In the genomic region with DNA sequence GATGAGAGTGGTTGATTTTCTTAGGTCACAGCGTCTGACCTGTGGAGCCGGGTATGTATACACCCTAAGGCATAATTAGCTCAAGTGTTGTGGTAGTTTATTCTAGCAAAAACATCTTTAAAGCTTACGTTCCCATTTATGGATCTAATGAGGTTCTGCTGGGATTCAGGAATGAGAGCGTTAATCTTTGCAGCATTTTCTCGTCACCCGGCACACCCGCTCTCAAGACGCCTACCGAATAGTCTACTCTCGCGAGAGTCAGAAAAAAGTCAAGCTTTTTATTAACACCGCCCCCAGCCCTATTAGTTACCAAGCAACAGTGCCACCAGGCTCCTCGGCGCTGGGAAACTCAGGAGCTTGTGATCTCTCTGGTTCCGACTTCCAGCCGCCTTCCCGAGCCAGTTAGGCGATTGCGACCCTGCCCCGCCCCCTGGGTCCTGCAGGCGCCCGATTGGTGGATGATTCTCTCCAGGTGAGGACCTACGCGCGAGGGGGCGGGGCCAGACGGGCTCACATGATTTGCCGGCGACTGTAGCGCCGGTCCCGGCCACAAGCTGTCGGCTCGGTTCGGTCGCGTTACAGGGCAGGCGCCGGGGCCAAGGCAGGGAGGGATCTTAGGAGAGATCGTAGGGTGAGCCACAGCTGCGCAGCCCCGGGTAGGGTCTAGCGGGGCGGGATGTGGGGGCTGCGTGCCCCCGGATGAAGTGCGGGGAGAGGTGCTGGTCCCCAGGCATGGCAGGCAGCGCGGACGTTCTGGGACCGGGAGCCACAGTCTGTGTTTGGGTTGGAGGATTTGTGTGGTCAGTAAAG, we compare ENCODE assay signal across 1 cellular context.
TF ChIP-seq lines count a peak whose summit lies in the region.

Gene PFKFB2 (plus strand): TSS at position 540 of the 810 bp plus-strand sequence. CDS start 1,443 bp downstream, outside the sequence.

TF ChIP-seq in HepG2, 621 proteins besides CTCF, POLR2A, EP300 and RAD21 (continued from another document and continues in another):
- no peak; the same call in 1 of the 2 replicates for TF ChIP-seq ZNF275 (CRISPR knock-in tag; IDR thresholded peaks at IDR 0.05; ENCODE audit: borderline replicate concordance)
- 0 out of 2 replicates have a peak, but pooled peaks have one; percentile 51 for TF ChIP-seq ZNF343 (CRISPR knock-in tag; IDR thresholded peaks at IDR 0.05)
- no peak for TF ChIP-seq ZNF619 (CRISPR knock-in tag; IDR thresholded peaks at IDR 0.05)
- 0 out of 2 replicates have a peak, but pooled peaks have one; percentile 15 for TF ChIP-seq ZBTB26 (CRISPR knock-in tag; IDR thresholded peaks at IDR 0.05; ENCODE audit: borderline replicate concordance)
- no peak for TF ChIP-seq ZNF83 (CRISPR knock-in tag; IDR thresholded peaks at IDR 0.05; ENCODE audit: borderline replicate concordance)
- no peak for TF ChIP-seq FIP1L1 (IDR thresholded peaks at IDR 0.05; ENCODE audit: borderline replicate concordance, insufficient read depth, low read depth, low read length)
- peak; percentile 88 for TF ChIP-seq RBFOX2 (IDR thresholded peaks at IDR 0.05; ENCODE audit: low read depth, low read length)
- no peak; the same call in 1 of the 2 replicates for TF ChIP-seq GTF3A (CRISPR knock-in tag; conservative IDR thresholded peaks at IDR 0.05)
- TF ChIP-seq RARA (CRISPR knock-in tag; IDR thresholded peaks at IDR 0.05): no peak
- TF ChIP-seq ZNF574 (CRISPR knock-in tag; IDR thresholded peaks at IDR 0.05): peak; percentile 42; the same call in 1 of the 2 replicates
- TF ChIP-seq ZNF17 (CRISPR knock-in tag; IDR thresholded peaks at IDR 0.05): no peak
- no peak for TF ChIP-seq ATF7-NPFF (CRISPR knock-in tag; IDR thresholded peaks at IDR 0.05; ENCODE audit: low read depth)
- TF ChIP-seq HMG20A (CRISPR knock-in tag; IDR thresholded peaks at IDR 0.05; ENCODE audit: borderline replicate concordance): 0 out of 2 replicates have a peak, but pooled peaks have one; percentile 22
- peak; percentile 39 for TF ChIP-seq PTBP1 (IDR thresholded peaks at IDR 0.05; ENCODE audit: low read depth, low read length, poor library complexity, severe bottlenecking)
- no peak for TF ChIP-seq MAF1 (CRISPR knock-in tag; IDR thresholded peaks at IDR 0.05; ENCODE audit: borderline replicate concordance)
- TF ChIP-seq REXO4 (CRISPR knock-in tag; IDR thresholded peaks at IDR 0.05; ENCODE audit: borderline replicate concordance): no peak
- peak; percentile 43; the same call in 1 of the 2 replicates for TF ChIP-seq RXRA (CRISPR knock-in tag; IDR thresholded peaks at IDR 0.05)
- TF ChIP-seq, protein P1, sequence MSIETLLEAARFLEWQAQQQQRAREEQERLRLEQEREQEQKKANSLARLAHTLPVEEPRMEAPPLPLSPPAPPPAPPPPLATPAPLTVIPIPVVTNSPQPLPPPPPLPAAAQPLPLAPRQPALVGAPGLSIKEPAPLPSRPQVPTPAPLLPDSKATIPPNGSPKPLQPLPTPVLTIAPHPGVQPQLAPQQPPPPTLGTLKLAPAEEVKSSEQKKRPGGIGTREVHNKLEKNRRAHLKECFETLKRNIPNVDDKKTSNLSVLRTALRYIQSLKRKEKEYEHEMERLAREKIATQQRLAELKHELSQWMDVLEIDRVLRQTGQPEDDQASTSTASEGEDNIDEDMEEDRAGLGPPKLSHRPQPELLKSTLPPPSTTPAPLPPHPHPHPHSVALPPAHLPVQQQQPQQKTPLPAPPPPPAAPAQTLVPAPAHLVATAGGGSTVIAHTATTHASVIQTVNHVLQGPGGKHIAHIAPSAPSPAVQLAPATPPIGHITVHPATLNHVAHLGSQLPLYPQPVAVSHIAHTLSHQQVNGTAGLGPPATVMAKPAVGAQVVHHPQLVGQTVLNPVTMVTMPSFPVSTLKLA (IDR thresholded peaks at IDR 0.05): no peak; the same call in 1 of the 2 replicates
- peak; percentile 28 for TF ChIP-seq GATAD2A (CRISPR knock-in tag; IDR thresholded peaks at IDR 0.05)
- 0 out of 2 replicates have a peak, but pooled peaks have one; percentile 51 for TF ChIP-seq MTF2 (CRISPR knock-in tag; IDR thresholded peaks at IDR 0.05; ENCODE audit: borderline replicate concordance)
- TF ChIP-seq, protein P2, sequence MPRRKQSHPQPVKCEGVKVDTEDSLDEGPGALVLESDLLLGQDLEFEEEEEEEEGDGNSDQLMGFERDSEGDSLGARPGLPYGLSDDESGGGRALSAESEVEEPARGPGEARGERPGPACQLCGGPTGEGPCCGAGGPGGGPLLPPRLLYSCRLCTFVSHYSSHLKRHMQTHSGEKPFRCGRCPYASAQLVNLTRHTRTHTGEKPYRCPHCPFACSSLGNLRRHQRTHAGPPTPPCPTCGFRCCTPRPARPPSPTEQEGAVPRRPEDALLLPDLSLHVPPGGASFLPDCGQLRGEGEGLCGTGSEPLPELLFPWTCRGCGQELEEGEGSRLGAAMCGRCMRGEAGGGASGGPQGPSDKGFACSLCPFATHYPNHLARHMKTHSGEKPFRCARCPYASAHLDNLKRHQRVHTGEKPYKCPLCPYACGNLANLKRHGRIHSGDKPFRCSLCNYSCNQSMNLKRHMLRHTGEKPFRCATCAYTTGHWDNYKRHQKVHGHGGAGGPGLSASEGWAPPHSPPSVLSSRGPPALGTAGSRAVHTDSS (CRISPR knock-in tag; conservative IDR thresholded peaks at IDR 0.05): no peak
- TF ChIP-seq ZNF724P (CRISPR knock-in tag; IDR thresholded peaks at IDR 0.05; ENCODE audit: borderline replicate concordance): no peak
- TF ChIP-seq SYNCRIP (IDR thresholded peaks at IDR 0.05; ENCODE audit: insufficient read depth, low read depth, low read length): no peak
- peak; percentile 39; the same call in 1 of the 2 replicates for TF ChIP-seq MEF2D (CRISPR knock-in tag; IDR thresholded peaks at IDR 0.05)
- TF ChIP-seq CAMTA2 (CRISPR knock-in tag; IDR thresholded peaks at IDR 0.05; ENCODE audit: borderline replicate concordance): no peak; the same call in 1 of the 2 replicates
- TF ChIP-seq ASH2L (IDR thresholded peaks at IDR 0.05; ENCODE audit: insufficient read length, low read depth, low read length): peak; percentile 57
- 0 out of 2 replicates have a peak, but pooled peaks have one; percentile 30 for TF ChIP-seq ZNF761 (CRISPR knock-in tag; conservative IDR thresholded peaks at IDR 0.05)
- no peak for TF ChIP-seq PRMT3 (CRISPR knock-in tag; IDR thresholded peaks at IDR 0.05; ENCODE audit: borderline replicate concordance, low read depth)
- no peak for TF ChIP-seq ZBTB14 (CRISPR knock-in tag; IDR thresholded peaks at IDR 0.05)
- TF ChIP-seq FOXM1 (CRISPR knock-in tag; IDR thresholded peaks at IDR 0.05): no peak
- peak; percentile 9; the same call in 1 of the 2 replicates for TF ChIP-seq STAG1 (CRISPR knock-in tag; IDR thresholded peaks at IDR 0.05)
- TF ChIP-seq, protein P3, sequence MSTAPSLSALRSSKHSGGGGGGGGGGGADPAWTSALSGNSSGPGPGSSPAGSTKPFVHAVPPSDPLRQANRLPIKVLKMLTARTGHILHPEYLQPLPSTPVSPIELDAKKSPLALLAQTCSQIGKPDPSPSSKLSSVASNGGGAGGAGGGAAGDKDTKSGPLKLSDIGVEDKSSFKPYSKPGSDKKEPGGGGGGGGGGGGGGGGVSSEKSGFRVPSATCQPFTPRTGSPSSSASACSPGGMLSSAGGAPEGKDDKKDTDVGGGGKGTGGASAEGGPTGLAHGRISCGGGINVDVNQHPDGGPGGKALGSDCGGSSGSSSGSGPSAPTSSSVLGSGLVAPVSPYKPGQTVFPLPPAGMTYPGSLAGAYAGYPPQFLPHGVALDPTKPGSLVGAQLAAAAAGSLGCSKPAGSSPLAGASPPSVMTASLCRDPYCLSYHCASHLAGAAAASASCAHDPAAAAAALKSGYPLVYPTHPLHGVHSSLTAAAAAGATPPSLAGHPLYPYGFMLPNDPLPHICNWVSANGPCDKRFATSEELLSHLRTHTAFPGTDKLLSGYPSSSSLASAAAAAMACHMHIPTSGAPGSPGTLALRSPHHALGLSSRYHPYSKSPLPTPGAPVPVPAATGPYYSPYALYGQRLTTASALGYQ (CRISPR knock-in tag; IDR thresholded peaks at IDR 0.05): no peak; the same call in 1 of the 2 replicates
- TF ChIP-seq ZNF264 (CRISPR knock-in tag; IDR thresholded peaks at IDR 0.05): no peak
- peak; percentile 75 for TF ChIP-seq KMT2B (CRISPR knock-in tag; IDR thresholded peaks at IDR 0.05)
- TF ChIP-seq ESRRA (CRISPR knock-in tag; IDR thresholded peaks at IDR 0.05; ENCODE audit: low read depth): 0 out of 2 replicates have a peak, but pooled peaks have one; percentile 13
- 0 out of 2 replicates have a peak, but pooled peaks have one; percentile 22 for TF ChIP-seq HNRNPL (IDR thresholded peaks at IDR 0.05; ENCODE audit: low read depth, low read length)
- TF ChIP-seq KLF13 (CRISPR knock-in tag; IDR thresholded peaks at IDR 0.05): no peak
- no peak for TF ChIP-seq FOXA1 (IDR thresholded peaks at IDR 0.05)
- peak; percentile 3; the same call in 1 of the 2 replicates for TF ChIP-seq FOXA1 (CRISPR knock-in tag; IDR thresholded peaks at IDR 0.05)
- TF ChIP-seq SOX6 (IDR thresholded peaks at IDR 0.05): no peak
- TF ChIP-seq SOX6 (CRISPR knock-in tag; IDR thresholded peaks at IDR 0.05): peak; percentile 41; the same call in 1 of the 2 replicates
- no peak for TF ChIP-seq NFRKB (IDR thresholded peaks at IDR 0.05)
- TF ChIP-seq ZNF672 (CRISPR knock-in tag; IDR thresholded peaks at IDR 0.05): no peak
- TF ChIP-seq ZNF841 (CRISPR knock-in tag; IDR thresholded peaks at IDR 0.05; ENCODE audit: borderline replicate concordance): no peak
- peak; percentile 47; the same call in 1 of the 2 replicates for TF ChIP-seq ZNF232 (CRISPR knock-in tag; IDR thresholded peaks at IDR 0.05; ENCODE audit: borderline replicate concordance)
- TF ChIP-seq TBX2 (CRISPR knock-in tag; IDR thresholded peaks at IDR 0.05; ENCODE audit: borderline replicate concordance): peak; percentile 60; the same call in 1 of the 2 replicates
